Comparison of ENCODE assay signal across 8 cellular contexts in the genomic region with DNA sequence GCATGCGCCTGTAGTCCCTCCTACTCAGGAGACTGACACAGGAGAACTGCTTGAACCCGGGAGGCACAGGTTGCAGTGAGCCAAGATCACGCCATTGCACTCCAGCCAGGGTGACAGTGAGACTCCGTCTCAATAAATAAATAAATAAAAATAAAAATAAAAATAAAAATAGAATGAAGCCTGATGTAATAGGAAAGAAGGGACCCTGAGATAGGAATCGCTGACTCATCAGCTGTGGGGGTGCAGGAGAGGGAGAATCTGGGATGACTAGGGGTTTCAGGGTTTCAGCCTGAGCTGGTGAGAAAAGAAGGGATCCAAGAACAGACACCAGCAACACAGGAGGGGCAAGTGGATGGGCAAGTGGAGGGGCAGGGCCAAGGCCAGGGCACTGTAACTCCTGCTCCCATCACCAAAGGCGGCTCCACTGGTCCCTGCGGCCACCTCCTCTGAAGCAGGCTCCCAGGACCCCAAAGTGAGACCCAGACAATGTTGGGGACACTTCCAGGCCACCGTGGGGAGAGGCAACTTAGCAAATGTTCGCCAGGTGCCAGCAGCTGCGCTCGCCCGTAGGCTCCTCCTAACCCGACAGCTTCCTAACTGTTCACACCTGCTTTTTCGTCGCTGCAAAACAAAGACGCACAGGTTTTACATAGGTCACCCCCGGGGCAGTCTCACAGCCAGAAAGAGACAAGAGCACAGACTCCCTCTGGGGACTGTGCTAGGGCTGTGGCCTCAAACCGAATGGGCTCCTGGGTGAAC. TPM values are rescaled to one million over a fixed set of nuclear protein-coding genes. Genes with fewer than 3 reads are reported as not detected.
A peak's percentile ranks its signal among the peaks of the same experiment; 100 is the strongest.
DNase-seq lines count a peak whose midpoint lies in the region; ATAC-seq and TF ChIP-seq lines count a peak whose summit lies in the region.

No MANE protein-coding gene starts in this region.

- peaks cover 52% of the 10 kb centered on the region for H3K4me1 Mint-ChIP-seq in stimulated activated naive CD8-positive, alpha-beta T cell treated with anti-CD3 and anti-CD28 coated beads, Interleukin-15, Interleukin-2, amounts not matched to agents 100 ng/mL and 50 ng/mL, for 24 hours (ENCODE audit: low read depth)

- H3K36me3 Mint-ChIP-seq in stimulated activated naive CD8-positive, alpha-beta T cell treated with anti-CD3 and anti-CD28 coated beads, Interleukin-15, Interleukin-2, amounts not matched to agents 100 ng/mL and 50 ng/mL, for 24 hours (ENCODE audit: low read depth): peaks cover 35% of the 10 kb centered on the region

- H3K27ac ChIP-seq in Peyer's patch (peak overlapping the region; percentile 86 to 94 (median 92)), prostate gland (peak overlapping the region in 1 of 2 donors; percentile 83), substantia nigra (ENCODE audit: low read depth, low read length, poor library complexity, severe bottlenecking) (no peak overlapping the region)

- H3K36me3 ChIP-seq in Peyer's patch (peaks cover 0 to 7% (median 0%) of the 10 kb centered on the region in 3 donors), prostate gland (no peaks in the 10 kb centered on the region)

- no peak for ATAC-seq in stimulated activated naive CD8-positive, alpha-beta T cell treated with anti-CD3 and anti-CD28 coated beads, Interleukin-15, Interleukin-2, amounts not matched to agents 100 U/mL and 50 U/mL, for 24 hours

- WGBS in prostate gland: 39% methylated on average over 18 of the region's 18 CpGs

- H3K27me3 Mint-ChIP-seq in stimulated activated naive CD8-positive, alpha-beta T cell treated with anti-CD3 and anti-CD28 coated beads, Interleukin-15, Interleukin-2, amounts not matched to agents 100 ng/mL and 50 ng/mL, for 24 hours: no peaks in the 10 kb centered on the region

- peak overlapping the region; percentile 68 to 95 (median 84) for H3K4me3 ChIP-seq in Peyer's patch
- H3K4me3 ChIP-seq in prostate gland: peak overlapping the region; percentile 67 to 87

- intact Hi-C loops in prostate gland (cut with DNase I): no loop called here

- H3K9me3 ChIP-seq in Peyer's patch (no peaks in the 10 kb centered on the region), prostate gland (no peaks in the 10 kb centered on the region)

- H3K4me3 Mint-ChIP-seq in stimulated activated naive CD8-positive, alpha-beta T cell treated with anti-CD3 and anti-CD28 coated beads, Interleukin-15, Interleukin-2, amounts not matched to agents 100 ng/mL and 50 ng/mL, for 24 hours: peak overlapping the region; percentile 95

- TF ChIP-seq POLR2A in Peyer's patch (IDR thresholded peaks at IDR 0.05) (no peak), erythroblast (IDR thresholded peaks at IDR 0.05; ENCODE audit: low read length) (no peak), prostate gland (IDR thresholded peaks at IDR 0.05) (no peak)

- no peak for TF ChIP-seq CTCF in Peyer's patch (IDR thresholded peaks at IDR 0.05)
- TF ChIP-seq CTCF in prostate gland (IDR thresholded peaks at IDR 0.05): no peak

- DNase-seq in stimulated activated naive CD8-positive, alpha-beta T cell treated with anti-CD3 and anti-CD28 coated beads, Interleukin-15, Interleukin-2, amounts not matched to agents 100 U/mL and 50 U/mL, for 24 hours: no peak
- DNase-seq in Peyer's patch: peak in 2 of 3 donors; percentile 63 to 74
- peak; percentile 73 to 87 for DNase-seq in erythroblast (lab: John Stamatoyannopoulos, UW)
- DNase-seq in prostate gland (ENCODE audit: low spot score): no peak
- no peak for DNase-seq in NK-92 treated with Interleukin-12 subunit alpha and Interleukin-12 subunit beta, amount 100 ng/mL, for 24 hours (lab: John Stamatoyannopoulos, UW)
- DNase-seq in NCI-H524 (lab: John Stamatoyannopoulos, UW): no peak
- no peak for DNase-seq in substantia nigra (lab: John Stamatoyannopoulos, UW)

- H3K9me3 Mint-ChIP-seq in stimulated activated naive CD8-positive, alpha-beta T cell treated with anti-CD3 and anti-CD28 coated beads, Interleukin-15, Interleukin-2, amounts not matched to agents 100 ng/mL and 50 ng/mL, for 24 hours: no peaks in the 10 kb centered on the region

- H3K27ac Mint-ChIP-seq in stimulated activated naive CD8-positive, alpha-beta T cell treated with anti-CD3 and anti-CD28 coated beads, Interleukin-15, Interleukin-2, amounts not matched to agents 100 ng/mL and 50 ng/mL, for 24 hours: peak overlapping the region; percentile 99

- H3K4me1 ChIP-seq in Peyer's patch (peaks cover 0 to 33% (median 10%) of the 10 kb centered on the region in 4 donors), prostate gland (replicated peaks) (peaks cover 10% of the 10 kb centered on the region)

- H3K27me3 ChIP-seq in Peyer's patch: no peaks in the 10 kb centered on the region
- H3K27me3 ChIP-seq in prostate gland (replicated peaks; ENCODE audit: insufficient read depth): no peaks in the 10 kb centered on the region

RNA-seq across cellular contexts. Expression of a gene that starts 1.2 kb away (rescaled TPM):
- total RNA-seq in Peyer's patch: 10 to 100 TPM in 2 of 4 donors, 1 to 10 TPM in 2; 9.7 to 29.7 (median 10.1) TPM
- total RNA-seq in prostate gland: 10 to 100 TPM in 1 of 2 donors, 1 to 10 TPM in 1; 6.5 to 15.3 TPM

RNA-seq across cellular contexts. Expression of a gene that starts 1.5 kb away (rescaled TPM):
- 100 to 1,000 TPM in 3 of 4 donors, 10 to 100 TPM in 1; 65.3 to 578 (median 143) TPM for total RNA-seq in Peyer's patch
- 100 to 1,000 TPM in 1 of 2 donors, 10 to 100 TPM in 1; 50.9 to 208 TPM for total RNA-seq in prostate gland

RNA-seq across cellular contexts. Expression of a gene that starts 47.4 kb away (rescaled TPM):
- total RNA-seq in Peyer's patch (10 to 100 TPM in 1 of 4 donors, 1 to 10 TPM in 3; 2.6 to 10.7 (median 5.2) TPM), prostate gland (100 to 1,000 TPM; 134 to 216 TPM)

Comparison
In these comparisons a context has a peak if more than half of its experiments do, and no peak if none do; other contexts are left out.
1. DNase-seq: peak in Peyer's patch (2 of 3) and erythroblast (2 of 2); none in stimulated activated naive CD8-positive, alpha-beta T cell treated with anti-CD3 and anti-CD28 coated beads, Interleukin-15, Interleukin-2, amounts not matched to agents 100 U/mL and 50 U/mL, for 24 hours (single experiment), prostate gland (single experiment), NK-92 treated with Interleukin-12 subunit alpha and Interleukin-12 subunit beta, amount 100 ng/mL, for 24 hours (single experiment), NCI-H524 (0 of 2) and substantia nigra (0 of 49).
2. RNA of a gene that starts 47.4 kb away (total RNA-seq): 134 to 216 TPM in prostate gland; 2.6 to 10.7 TPM in Peyer's patch; every median in the first group is over 10 times any median in the second.